ENCODE assay signal across 19 cellular contexts in genomic region chr7:42193457-42194111, GRCh38. TPM values are rescaled to one million over a fixed set of nuclear protein-coding genes. Genes with fewer than 3 reads are reported as not detected.
DNase-seq lines count a peak whose midpoint lies in the region; ATAC-seq, FAIRE-seq and TF ChIP-seq lines count a peak whose summit lies in the region.
"Had no signal": no experiment of that assay in that cellular context is flagged by ENCODE, and none has a peak within 500 bp of the region (broad histone marks: within the 10 kb centered on the region; RNA-seq: fewer than 3 reads in every experiment).

No MANE protein-coding gene starts in this region.

- peaks cover 18% of the 10 kb centered on the region for H3K4me1 ChIP-seq in cardiac muscle cell (ENCODE audit: low read depth)
- H3K4me1 ChIP-seq: testis had no signal

- no peaks in the 10 kb centered on the region for H3K27me3 Mint-ChIP-seq in memory B cell
- H3K27me3 Mint-ChIP-seq: activated B cell treated with CpG ODN at 0.5 μM for 24 hours; CD8-positive, alpha-beta memory T cell had no signal

- peak overlapping the region; percentile 0 for H3K4me3 Mint-ChIP-seq in memory B cell
- H3K4me3 Mint-ChIP-seq: activated B cell treated with CpG ODN at 0.5 μM for 24 hours had no signal

- no peak overlapping the region for H3K27ac Mint-ChIP-seq in memory B cell
- H3K27ac Mint-ChIP-seq: activated B cell treated with CpG ODN at 0.5 μM for 24 hours; CD8-positive, alpha-beta memory T cell had no signal

- intact Hi-C loops in left cardiac atrium (cut with DNase I), result no loop called here

- H3K36me3 Mint-ChIP-seq in memory B cell, result no peaks in the 10 kb centered on the region

- H3K36me3 ChIP-seq in cardiac muscle cell, result no peaks in the 10 kb centered on the region

- ATAC-seq in left cardiac atrium, result no peak
- no peak for ATAC-seq in memory B cell (ENCODE audit: low read depth)
- no peak for ATAC-seq in HG02840 (IDR thresholded peaks at IDR 0.05; ENCODE audit: low FRiP score, unreplicated experiment)

- FAIRE-seq in urothelium cell line (lab: Jason Lieb, UNC), result peak; percentile 13
- FAIRE-seq: A204.1, GM12891 had no signal

- no peaks in the 10 kb centered on the region for H3K9me3 ChIP-seq in cardiac muscle cell (ENCODE audit: low read depth)
- H3K9me3 ChIP-seq: testis had no signal

- TF ChIP-seq CTCF in cardiac muscle cell (IDR thresholded peaks at IDR 0.05; ENCODE audit: low read depth, low read length) (no peak), cardiac fibroblast (IDR thresholded peaks at IDR 0.05; ENCODE audit: low read depth, low read length) (no peak)

- H3K9me3 Mint-ChIP-seq in memory B cell, result no peaks in the 10 kb centered on the region
- H3K9me3 Mint-ChIP-seq: activated B cell treated with CpG ODN at 0.5 μM for 24 hours had no signal

- no peaks in the 10 kb centered on the region for H3K27me3 ChIP-seq in cardiac muscle cell
- H3K27me3 ChIP-seq: testis had no signal

- peak in 1 of 2 donors; percentile 43 for DNase-seq in cardiac muscle cell (ENCODE audit: low read depth in 1 of 2, low spot score in 1 of 2)
- no peak for DNase-seq in left cardiac atrium
- peak in 1 of 2 donors; percentile 63 for DNase-seq in cardiac fibroblast (ENCODE audit: low read depth in 2 of 2)
- DNase-seq in memory B cell (ENCODE audit: low spot score in 2 of 2), result no peak
- DNase-seq in urothelium cell line (ENCODE audit: low spot score), result no peak
- DNase-seq in SKM-1 treated with dmso at 0.1 percent for 144 hours (lab: John Stamatoyannopoulos, UW; ENCODE audit: unreplicated experiment), result no peak
- DNase-seq in NAMALWA (ENCODE audit: low spot score), result no peak
- DNase-seq: activated B cell treated with CpG ODN at 0.5 μM for 24 hours; activated gamma-delta T cell; CD8-positive, alpha-beta memory T cell; NCI-H2081; NCI-H69; PC-9; retina; stimulated activated CD4-positive, alpha-beta T cell treated with anti-CD3 and anti-CD28 coated beads, Interleukin-2, amount 100 ng/mL, for 24 hours had no signal

- H3K4me1 Mint-ChIP-seq in memory B cell, result peaks cover 4% of the 10 kb centered on the region

- H3K4me3 ChIP-seq in cardiac muscle cell (no peak overlapping the region), cardiac fibroblast (replicated peaks in 1 of 2; ENCODE audit: low read depth in 2 of 2, low read length in 2 of 2) (peak overlapping the region; percentile 12 to 22)
- H3K4me3 ChIP-seq: PC-9, testis had no signal

- peak overlapping the region; percentile 51 for H3K27ac ChIP-seq in cardiac muscle cell
- H3K27ac ChIP-seq: PC-9, testis had no signal

RNA-seq across cellular contexts. Expression of gene GLI3, which starts 43.4 kb away (rescaled TPM):
- total RNA-seq in cardiac muscle cell (10.0 and 15.2 TPM in 2 replicates), left cardiac atrium (1 to 10 TPM; 6.0 to 8.1 TPM)
- 27.9 and 29.8 TPM in 2 replicates for polyA plus RNA-seq in cardiac muscle cell
- total RNA-seq: activated B cell treated with CpG ODN at 0.5 μM for 24 hours, PC-9 had no signal
